Comparison of ENCODE assay signal across 9 cellular contexts in genomic region chr12:53701518-53702264, GRCh38. TPM values are rescaled to one million over a fixed set of nuclear protein-coding genes. Genes with fewer than 3 reads are reported as not detected.
DNase-seq lines count a peak whose midpoint lies in the region; ATAC-seq, FAIRE-seq and TF ChIP-seq lines count a peak whose summit lies in the region.
"Had no signal": no experiment of that assay in that cellular context is flagged by ENCODE, and none has a peak within 500 bp of the region (broad histone marks: within the 10 kb centered on the region; RNA-seq: fewer than 3 reads in every experiment).

No MANE protein-coding gene starts in this region.

- peaks cover 3% of the 10 kb centered on the region for H3K4me1 ChIP-seq in CD8-positive, alpha-beta T cell (ENCODE audit: insufficient read depth, low read length)

- no peak overlapping the region for H3K27ac ChIP-seq in CD8-positive, alpha-beta T cell (ENCODE audit: low read depth, low read length)

- no peak for TF ChIP-seq POLR2A in H54 (IDR thresholded peaks at IDR 0.05; ENCODE audit: low read depth, low read length)

- no peaks in the 10 kb centered on the region for H3K36me3 Mint-ChIP-seq in CD8-positive, alpha-beta T cell

- H3K4me1 Mint-ChIP-seq in CD8-positive, alpha-beta T cell (ENCODE audit: low read depth), result peaks cover 5% of the 10 kb centered on the region

- intact Hi-C loops in CD8-positive, alpha-beta T cell (cut with DNase I, micrococcal nuclease), result loop anchor here (1.0 to 5.0 kb wide), 3 partner anchors 42 to 496 kb away; no protein-coding TSS in a partner anchor

- FAIRE-seq in H54 (lab: Jason Lieb, UNC), result peak; percentile 84

- H3K27ac Mint-ChIP-seq in CD8-positive, alpha-beta T cell, result no peak overlapping the region
- H3K27ac Mint-ChIP-seq: IgD-negative memory B cell had no signal

- no peaks in the 10 kb centered on the region for H3K36me3 ChIP-seq in CD8-positive, alpha-beta T cell (ENCODE audit: insufficient read depth, low read length)

- POLR2A ChIA-PET in CD8-positive, alpha-beta T cell (lab: Charles Lee), result interaction anchor here (1.1 kb wide), 1 partner anchor 45 kb away, joined by 3 read pairs; no protein-coding TSS in a partner anchor

- peak; percentile 52 to 86 (median 71) for DNase-seq in CD8-positive, alpha-beta T cell
- peak; percentile 69 for DNase-seq in H54 (ENCODE audit: insufficient read length, low spot score)
- peak; percentile 37 for DNase-seq in NCI-H2196 treated with DMSO at 0.1 percent for 48 hours (lab: John Stamatoyannopoulos, UW; ENCODE audit: unreplicated experiment)
- DNase-seq in activated CD4-positive, CD25-positive, alpha-beta regulatory T cell treated with anti-CD3 and anti-CD28 coated beads, Interleukin-2, amount 50 U/mL, for 72 hours, result peak; percentile 71
- DNase-seq in cardiac fibroblast (ENCODE audit: low read depth in 2 of 2), result peak; percentile 82 to 83
- DNase-seq in kidney glomerular epithelial cell (lab: John Stamatoyannopoulos, UW), result peak; percentile 26
- peak; percentile 72 to 75 for DNase-seq in stimulated activated CD4-positive, alpha-beta T cell treated with anti-CD3 and anti-CD28 coated beads, Interleukin-2, amount 100 ng/mL, for 48 hours
- no peak for DNase-seq in SKM-1 (lab: John Stamatoyannopoulos, UW; ENCODE audit: unreplicated experiment)

- H3K9me3 ChIP-seq in CD8-positive, alpha-beta T cell (ENCODE audit: low read length), result no peaks in the 10 kb centered on the region

- H3K9me3 Mint-ChIP-seq in CD8-positive, alpha-beta T cell, result no peaks in the 10 kb centered on the region
- H3K9me3 Mint-ChIP-seq: IgD-negative memory B cell had no signal

- TF ChIP-seq CTCF in CD8-positive, alpha-beta T cell (IDR thresholded peaks at IDR 0.05), result peak; percentile 83
- peak; percentile 95 for TF ChIP-seq CTCF in cardiac fibroblast (IDR thresholded peaks at IDR 0.05; ENCODE audit: low read depth, low read length)

- H3K4me3 ChIP-seq in CD8-positive, alpha-beta T cell (ENCODE audit: low read depth, low read length), result no peak overlapping the region
- no peak overlapping the region for H3K4me3 ChIP-seq in cardiac fibroblast (replicated peaks in 1 of 2; ENCODE audit: low read depth in 2 of 2, low read length in 2 of 2)

- H3K27me3 Mint-ChIP-seq in CD8-positive, alpha-beta T cell (ENCODE audit: low read depth), result peaks cover 77% of the 10 kb centered on the region

- CTCF ChIA-PET in CD8-positive, alpha-beta T cell (lab: Charles Lee), result interaction anchor here (0.8 to 5.1 kb wide), 27 partner anchors 9 to 779 kb away, joined by 3 to 236 read pairs (median 5); partner anchors contain the start of genes CALCOCO1 and CISTR

- H3K4me3 Mint-ChIP-seq in CD8-positive, alpha-beta T cell, result no peak overlapping the region
- H3K4me3 Mint-ChIP-seq: IgD-negative memory B cell had no signal

- H3K27me3 ChIP-seq in CD8-positive, alpha-beta T cell (ENCODE audit: insufficient read depth, low read length), result peaks cover 19% of the 10 kb centered on the region

- peak; percentile 92 for ATAC-seq in CD8-positive, alpha-beta T cell

RNA-seq across cellular contexts. Expression of gene CALCOCO1, which starts 25.6 kb away (rescaled TPM):
- 10 to 100 TPM; 49.2 to 49.5 TPM for total RNA-seq in CD8-positive, alpha-beta T cell

RNA-seq across cellular contexts. Expression of gene ATP5MC2, which starts 25.8 kb away (rescaled TPM):
- 100 to 1,000 TPM; 220 to 229 TPM for total RNA-seq in CD8-positive, alpha-beta T cell

RNA-seq across cellular contexts. Expression of gene CISTR, which starts 50.1 kb away (rescaled TPM):
- total RNA-seq in CD8-positive, alpha-beta T cell, result not detected
